Comparison of ENCODE assay signal across 29 cellular contexts in genomic region chr14:94364964-94365363, GRCh38. TPM values are rescaled to one million over a fixed set of nuclear protein-coding genes. Genes with fewer than 3 reads are reported as not detected.
"Had no signal": no experiment of that assay in that cellular context is flagged by ENCODE, and none has a peak within 500 bp of the region (broad histone marks: within the 10 kb centered on the region; RNA-seq: fewer than 3 reads in every experiment).

No MANE protein-coding gene starts in this region.

- H3K36me3 ChIP-seq: ascending aorta, MG63, SJCRH30 had no signal

- H3K4me3 Mint-ChIP-seq: activated CD8-positive, alpha-beta T cell treated with anti-CD3 and anti-CD28 coated beads, Interleukin-2, amount 10 ng/mL, durations not matched to agents 7 days and 5 days; activated naive CD8-positive, alpha-beta T cell treated with anti-CD3 and anti-CD28 coated beads, Interleukin-2, amount 50 U/mL, for 24 hours; T-helper 1 cell treated with Interleukin-12 subunit alpha and Interleukin-12 subunit beta and Interleukin-4 antibody, amounts not matched to agents 30 μg/mL and 1 μg/mL, for 36 hours had no signal

- H3K9me3 ChIP-seq: ascending aorta, body of pancreas, MG63, SJCRH30 had no signal

- H3K4me1 ChIP-seq: ascending aorta, body of pancreas, SJCRH30 had no signal

- H3K27ac Mint-ChIP-seq: activated CD8-positive, alpha-beta T cell treated with anti-CD3 and anti-CD28 coated beads, Interleukin-2, amount 10 ng/mL, durations not matched to agents 7 days and 5 days; activated naive CD4-positive, alpha-beta T cell treated with anti-CD3 and anti-CD28 coated beads, Interleukin-2, amount 50 U/mL, for 72 hours; activated naive CD8-positive, alpha-beta T cell treated with anti-CD3 and anti-CD28 coated beads, Interleukin-2, amount 50 U/mL, for 24 hours; T-helper 1 cell treated with Interleukin-12 subunit alpha and Interleukin-12 subunit beta and Interleukin-4 antibody, amounts not matched to agents 30 μg/mL and 1 μg/mL, for 36 hours had no signal

- H3K36me3 Mint-ChIP-seq: activated naive CD4-positive, alpha-beta T cell treated with anti-CD3 and anti-CD28 coated beads, Interleukin-2, amount 50 U/mL, for 72 hours had no signal

- DNase-seq: activated CD4-positive, alpha-beta T cell treated with anti-CD3 and anti-CD28 coated beads for 48 hours; activated CD4-positive, alpha-beta T cell treated with anti-CD3 and anti-CD28 coated beads, Interleukin-2, amount 50 U/mL, for 4 hours; activated CD4-positive, CD25-positive, alpha-beta regulatory T cell treated with anti-CD3 and anti-CD28 coated beads, Interleukin-2, amount 50 U/mL, for 72 hours; activated CD8-positive, alpha-beta memory T cell treated with anti-CD3 and anti-CD28 coated beads, Interleukin-2, amount 50 U/mL, for 48 hours; activated CD8-positive, alpha-beta T cell treated with anti-CD3 and anti-CD28 coated beads, Interleukin-2, amount 10 ng/mL, durations not matched to agents 7 days and 5 days; activated naive CD4-positive, alpha-beta T cell treated with Interleukin-2 at 50 U/mL for 16 hours; activated naive CD8-positive, alpha-beta T cell treated with anti-CD3 and anti-CD28 coated beads, Interleukin-2, amount 50 U/mL, for 24 hours; activated T-cell treated with anti-CD3 and anti-CD28 coated beads, Interleukin-2, amount 50 U/mL, for 1 hour; amniotic stem cell; body of pancreas; MG63; MV-4-11; NCI-H1092 treated with DMSO at 0.1 percent for 48 hours; NCI-H1417 treated with DMSO at 0.1 percent for 48 hours; NCI-H1694 treated with DMSO at 0.1 percent for 48 hours; NCI-H2029 treated with DMSO at 0.1 percent for 48 hours; NCI-H345; NCI-H510A; NCI-H526 treated with DMSO at 0.1 percent for 48 hours; NCI-H82; OCI-M1; Right ventricle myocardium superior; RPMI8226; SJCRH30 had no signal

- H3K27me3 ChIP-seq: ascending aorta, body of pancreas, MG63, SJCRH30 had no signal

- H3K27ac ChIP-seq: ascending aorta, body of pancreas, SJCRH30 had no signal

- ATAC-seq: activated CD8-positive, alpha-beta T cell treated with anti-CD3 and anti-CD28 coated beads, Interleukin-2, amount 10 ng/mL, durations not matched to agents 7 days and 5 days; activated naive CD4-positive, alpha-beta T cell treated with anti-CD3 and anti-CD28 coated beads, Interleukin-2, amount 50 U/mL, for 72 hours; activated naive CD8-positive, alpha-beta T cell treated with anti-CD3 and anti-CD28 coated beads, Interleukin-2, amount 50 U/mL, for 24 hours; body of pancreas; Panc1 had no signal

- H3K9me3 Mint-ChIP-seq: activated naive CD4-positive, alpha-beta T cell treated with anti-CD3 and anti-CD28 coated beads, Interleukin-2, amount 50 U/mL, for 72 hours; activated naive CD8-positive, alpha-beta T cell treated with anti-CD3 and anti-CD28 coated beads, Interleukin-2, amount 50 U/mL, for 24 hours; T-helper 1 cell treated with Interleukin-12 subunit alpha and Interleukin-12 subunit beta and Interleukin-4 antibody, amounts not matched to agents 30 μg/mL and 1 μg/mL, for 36 hours had no signal

- H3K4me3 ChIP-seq: ascending aorta, body of pancreas, MG63, SJCRH30 had no signal

RNA-seq across cellular contexts. Expression of gene SERPINA2, which starts 1.5 kb away (rescaled TPM):
- total RNA-seq: activated CD8-positive, alpha-beta T cell treated with anti-CD3 and anti-CD28 coated beads, Interleukin-2, amount 10 ng/mL, durations not matched to agents 7 days and 5 days; activated naive CD4-positive, alpha-beta T cell treated with anti-CD3 and anti-CD28 coated beads, Interleukin-2, amount 50 U/mL, for 72 hours; ascending aorta; body of pancreas; bronchial epithelial cell; Right ventricle myocardium superior; SJCRH30 had no signal

RNA-seq across cellular contexts. Expression of gene SERPINA1, which starts 23.4 kb away (rescaled TPM):
- total RNA-seq: activated CD8-positive, alpha-beta T cell treated with anti-CD3 and anti-CD28 coated beads, Interleukin-2, amount 10 ng/mL, durations not matched to agents 7 days and 5 days; SJCRH30 had no signal

RNA-seq across cellular contexts. Expression of gene SERPINA6, which starts 41.8 kb away (rescaled TPM):
- total RNA-seq: activated CD8-positive, alpha-beta T cell treated with anti-CD3 and anti-CD28 coated beads, Interleukin-2, amount 10 ng/mL, durations not matched to agents 7 days and 5 days; activated naive CD4-positive, alpha-beta T cell treated with anti-CD3 and anti-CD28 coated beads, Interleukin-2, amount 50 U/mL, for 72 hours; ascending aorta; bronchial epithelial cell; Right ventricle myocardium superior; SJCRH30 had no signal
